22 cellular contexts compared by ENCODE assay signal in genomic region chr1:239896980-239897379, GRCh38.
"Had no signal": no experiment of that assay in that cellular context is flagged by ENCODE, and none has a peak within 500 bp of the region (broad histone marks: within the 10 kb centered on the region; RNA-seq: fewer than 3 reads in every experiment).

No MANE protein-coding gene starts in this region.

- H3K27ac Mint-ChIP-seq: activated CD4-positive, alpha-beta memory T cell treated with anti-CD3 and anti-CD28 coated beads, Interleukin-2, amount 10 ng/mL, durations not matched to agents 7 days and 5 days; activated CD4-positive, alpha-beta T cell treated with anti-CD3 and anti-CD28 coated beads for 36 hours; activated naive CD4-positive, alpha-beta T cell treated with anti-CD3 and anti-CD28 coated beads, Interleukin-2, amount 10 ng/mL, durations not matched to agents 7 days and 5 days; activated naive CD8-positive, alpha-beta T cell treated with anti-CD3 and anti-CD28 coated beads for 36 hours; activated T-cell treated with anti-CD3 and anti-CD28 coated beads, Interleukin-2, amount 50 U/mL, for 72 hours; activated T-helper 2 cell treated with anti-CD3 and anti-CD28 coated beads, Interferon-gamma antibody, Interleukin-2, Interleukin-4, amounts not matched to agents 10 μg/mL and 5 μg/mL and 100 μg/mL, durations not matched to agents 14 hours and 24 hours and 36 hours had no signal

- H3K9me3 Mint-ChIP-seq: activated CD4-positive, alpha-beta memory T cell treated with anti-CD3 and anti-CD28 coated beads, Interleukin-2, amount 10 ng/mL, durations not matched to agents 7 days and 5 days; activated naive CD4-positive, alpha-beta T cell treated with anti-CD3 and anti-CD28 coated beads, Interleukin-2, amount 10 ng/mL, durations not matched to agents 7 days and 5 days; activated naive CD8-positive, alpha-beta T cell treated with anti-CD3 and anti-CD28 coated beads for 36 hours; activated T-helper 2 cell treated with anti-CD3 and anti-CD28 coated beads, Interferon-gamma antibody, Interleukin-2, Interleukin-4, amounts not matched to agents 10 μg/mL and 5 μg/mL and 100 μg/mL, durations not matched to agents 14 hours and 24 hours and 36 hours had no signal

- H3K27ac ChIP-seq: brain microvascular endothelial cell had no signal

- H3K4me3 ChIP-seq: MG63 had no signal

- DNase-seq: activated CD4-positive, alpha-beta memory T cell treated with anti-CD3 and anti-CD28 coated beads, Interleukin-2, amount 10 ng/mL, durations not matched to agents 7 days and 5 days; activated CD4-positive, alpha-beta T cell treated with anti-CD3 and anti-CD28 coated beads for 36 hours; activated CD4-positive, alpha-beta T cell treated with anti-CD3 and anti-CD28 coated beads, Interleukin-2, amount 50 U/mL, for 1 hour; activated gamma-delta T cell treated with Interleukin-2 at 50 U/mL for 16 hours; activated naive CD4-positive, alpha-beta T cell treated with anti-CD3 and anti-CD28 coated beads, Interleukin-2, amount 10 ng/mL, durations not matched to agents 7 days and 5 days; activated naive CD8-positive, alpha-beta T cell treated with anti-CD3 and anti-CD28 coated beads for 36 hours; activated T-cell treated with anti-CD3 and anti-CD28 coated beads, Interleukin-2, amount 50 U/mL, for 72 hours; brain microvascular endothelial cell; MG63; MV-4-11; NCI-H1105; NCI-H1436; NCI-H1694 treated with DMSO at 0.1 percent for 48 hours; NCI-H2029 treated with DMSO at 0.1 percent for 48 hours; NCI-H345; NCI-H510A; NCI-H526 treated with DMSO at 0.1 percent for 48 hours; NCI-H82; SIG-M5; T-helper 2 cell; T1000 had no signal

- H3K4me3 Mint-ChIP-seq: activated CD4-positive, alpha-beta memory T cell treated with anti-CD3 and anti-CD28 coated beads, Interleukin-2, amount 10 ng/mL, durations not matched to agents 7 days and 5 days; activated CD4-positive, alpha-beta T cell treated with anti-CD3 and anti-CD28 coated beads for 36 hours; activated naive CD4-positive, alpha-beta T cell treated with anti-CD3 and anti-CD28 coated beads, Interleukin-2, amount 10 ng/mL, durations not matched to agents 7 days and 5 days; activated naive CD8-positive, alpha-beta T cell treated with anti-CD3 and anti-CD28 coated beads for 36 hours; activated T-cell treated with anti-CD3 and anti-CD28 coated beads, Interleukin-2, amount 50 U/mL, for 72 hours had no signal

- H3K9me3 ChIP-seq: MG63 had no signal

- H3K27me3 Mint-ChIP-seq: activated naive CD4-positive, alpha-beta T cell treated with anti-CD3 and anti-CD28 coated beads, Interleukin-2, amount 10 ng/mL, durations not matched to agents 7 days and 5 days had no signal

- H3K36me3 Mint-ChIP-seq: activated naive CD4-positive, alpha-beta T cell treated with anti-CD3 and anti-CD28 coated beads, Interleukin-2, amount 10 ng/mL, durations not matched to agents 7 days and 5 days; activated naive CD8-positive, alpha-beta T cell treated with anti-CD3 and anti-CD28 coated beads for 36 hours had no signal

- ATAC-seq: activated CD4-positive, alpha-beta T cell treated with anti-CD3 and anti-CD28 coated beads for 36 hours; activated T-cell treated with anti-CD3 and anti-CD28 coated beads, Interleukin-2, amount 50 U/mL, for 72 hours had no signal

- H3K36me3 ChIP-seq: brain microvascular endothelial cell, MG63 had no signal

- H3K27me3 ChIP-seq: brain microvascular endothelial cell had no signal
